9 cellular contexts compared by ENCODE assay signal in the genomic region with DNA sequence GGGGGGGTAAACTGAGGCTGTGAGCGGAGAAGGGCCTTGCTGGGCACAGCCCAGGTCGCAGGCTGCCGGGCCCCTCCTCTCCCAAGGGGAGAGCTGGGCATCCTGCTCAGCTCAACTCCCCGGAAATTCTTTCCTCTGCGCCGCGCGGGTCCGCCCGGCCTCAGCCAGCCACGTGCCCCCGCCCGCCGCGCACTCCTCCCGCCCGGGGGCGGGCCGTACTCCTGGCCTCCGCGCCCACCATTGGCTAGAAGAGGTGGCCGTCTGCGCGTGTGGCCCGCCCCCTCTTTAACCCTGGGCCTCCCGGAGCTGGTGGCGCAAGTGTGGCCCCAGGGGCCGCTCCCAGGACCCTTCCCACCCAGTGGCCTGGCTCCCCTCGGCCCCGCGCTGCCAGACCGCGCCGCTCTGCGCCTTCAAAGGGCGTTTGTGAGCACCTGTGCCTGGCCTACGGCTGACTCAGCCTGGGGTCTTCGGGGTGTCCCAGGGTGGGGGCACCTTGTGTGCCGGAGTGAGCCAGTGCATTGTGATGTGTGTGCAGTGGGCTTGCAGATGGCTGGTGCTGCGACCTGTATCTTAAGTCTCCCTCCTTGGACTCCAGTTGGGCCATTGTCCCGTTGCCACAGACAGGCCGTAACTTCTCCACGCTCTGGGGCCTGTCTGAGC. TPM values are rescaled to one million over a fixed set of nuclear protein-coding genes. Genes with fewer than 3 reads are reported as not detected.
A peak's percentile ranks its signal among the peaks of the same experiment; 100 is the strongest.
DNase-seq lines count a peak whose midpoint lies in the region; ATAC-seq and TF ChIP-seq lines count a peak whose summit lies in the region.
"Had no signal": no experiment of that assay in that cellular context is flagged by ENCODE, and none has a peak within 500 bp of the region (broad histone marks: within the 10 kb centered on the region; RNA-seq: fewer than 3 reads in every experiment).

No MANE protein-coding gene starts in this region.

- DNase-seq in activated CD4-positive, alpha-beta T cell treated with anti-CD3 and anti-CD28 coated beads for 48 hours, result peak; percentile 58
- DNase-seq in activated CD4-positive, alpha-beta T cell treated with anti-CD3 and anti-CD28 coated beads, Interleukin-2, amount 50 U/mL, for 1 hour, result no peak
- DNase-seq in epithelial cell of proximal tubule (ENCODE audit: low read depth), result no peak
- DNase-seq in mucosa of descending colon, result peak; percentile 73 to 79 (median 76)
- peak in 1 of 2 donors; percentile 31 for DNase-seq in stimulated activated naive CD8-positive, alpha-beta T cell treated with anti-CD3 and anti-CD28 coated beads, Interleukin-15, amount 100 ng/mL, for 72 hours
- DNase-seq in GOT3 (lab: John Stamatoyannopoulos, UW), result no peak
- no peak for DNase-seq in GM13976 (ENCODE audit: low spot score)

- intact Hi-C loops in mucosa of descending colon (cut with DNase I, micrococcal nuclease), result no loop called here

- ATAC-seq in mucosa of descending colon, result peak; percentile 66
- peak; percentile 67 for ATAC-seq in stimulated activated naive CD8-positive, alpha-beta T cell treated with anti-CD3 and anti-CD28 coated beads, Interleukin-15, amount 100 ng/mL, for 72 hours

- in situ Hi-C loops in GM13976 (cut with MboI; ENCODE audit: low sequenced_read_pairs, unreplicated experiment), result no loop called here

- no peaks in the 10 kb centered on the region for H3K36me3 ChIP-seq in mucosa of descending colon (ENCODE audit: low read depth)
- H3K36me3 ChIP-seq: adrenal gland had no signal

- peaks cover 71% of the 10 kb centered on the region for H3K27me3 Mint-ChIP-seq in stimulated activated naive CD8-positive, alpha-beta T cell treated with anti-CD3 and anti-CD28 coated beads, Interleukin-15, amount 100 ng/mL, for 72 hours

- H3K4me3 ChIP-seq in WI38 (ENCODE audit: low read depth, low read length), result peak overlapping the region; percentile 87
- H3K4me3 ChIP-seq in epithelial cell of proximal tubule (ENCODE audit: low read depth, low read length), result peak overlapping the region; percentile 42
- no peak overlapping the region for H3K4me3 ChIP-seq in mucosa of descending colon

- H3K27ac Mint-ChIP-seq in stimulated activated naive CD8-positive, alpha-beta T cell treated with anti-CD3 and anti-CD28 coated beads, Interleukin-15, amount 100 ng/mL, for 72 hours, result no peak overlapping the region

- H3K4me1 ChIP-seq in mucosa of descending colon (ENCODE audit: low read depth), result peaks cover 19% of the 10 kb centered on the region
- H3K4me1 ChIP-seq: adrenal gland had no signal

- H3K4me3 Mint-ChIP-seq in stimulated activated naive CD8-positive, alpha-beta T cell treated with anti-CD3 and anti-CD28 coated beads, Interleukin-15, amount 100 ng/mL, for 72 hours, result peak overlapping the region in 1 of 2 donors; percentile 50

- H3K9me3 Mint-ChIP-seq in stimulated activated naive CD8-positive, alpha-beta T cell treated with anti-CD3 and anti-CD28 coated beads, Interleukin-15, amount 100 ng/mL, for 72 hours, result no peaks in the 10 kb centered on the region

- TF ChIP-seq CTCF in WI38 (IDR thresholded peaks at IDR 0.05; ENCODE audit: low read depth, low read length) (no peak), epithelial cell of proximal tubule (conservative IDR thresholded peaks at IDR 0.05; ENCODE audit: low read depth, low read length) (no peak), mucosa of descending colon (IDR thresholded peaks at IDR 0.05) (no peak), GM13976 (IDR thresholded peaks at IDR 0.05; ENCODE audit: borderline replicate concordance, control extremely low read depth, extremely low read depth, insufficient read depth, missing control alignments) (no peak)

- H3K4me1 Mint-ChIP-seq in stimulated activated naive CD8-positive, alpha-beta T cell treated with anti-CD3 and anti-CD28 coated beads, Interleukin-15, amount 100 ng/mL, for 72 hours, result peaks cover 8% of the 10 kb centered on the region

- H3K9me3 ChIP-seq in mucosa of descending colon, result no peaks in the 10 kb centered on the region
- H3K9me3 ChIP-seq: adrenal gland had no signal

RNA-seq across cellular contexts. Expression of a gene that starts 2.0 kb away (rescaled TPM):
- 2.5 and 2.9 TPM in 2 replicates for total RNA-seq in epithelial cell of proximal tubule
- total RNA-seq in mucosa of descending colon, result 100 to 1,000 TPM in 1 of 3 donors, 10 to 100 TPM in 1, 1 to 10 TPM in 1; 4.7 to 117 (median 14.2) TPM

RNA-seq across cellular contexts. Expression of a gene that starts 30.3 kb away (rescaled TPM):
- not detected in 2 replicates for total RNA-seq in epithelial cell of proximal tubule
- under 1 TPM in 1 of 3 donors, not detected in 2; 0.41 TPM for total RNA-seq in mucosa of descending colon
- total RNA-seq: adrenal gland had no signal

RNA-seq across cellular contexts. Expression of a gene that starts 37.6 kb away (rescaled TPM):
- total RNA-seq in epithelial cell of proximal tubule, result 6.3 and 8.4 TPM in 2 replicates
- total RNA-seq in mucosa of descending colon, result 10 to 100 TPM; 19.5 to 37.4 (median 20.7) TPM

Comparison
In these comparisons a context has a peak if more than half of its experiments do, and no peak if none do; other contexts are left out.
1. DNase-seq: peak in activated CD4-positive, alpha-beta T cell treated with anti-CD3 and anti-CD28 coated beads for 48 hours (single experiment) and mucosa of descending colon (3 of 3); none in activated CD4-positive, alpha-beta T cell treated with anti-CD3 and anti-CD28 coated beads, Interleukin-2, amount 50 U/mL, for 1 hour (single experiment), epithelial cell of proximal tubule (single experiment), GOT3 (single experiment) and GM13976 (single experiment).